15 cellular contexts compared by ENCODE assay signal in the genomic region with DNA sequence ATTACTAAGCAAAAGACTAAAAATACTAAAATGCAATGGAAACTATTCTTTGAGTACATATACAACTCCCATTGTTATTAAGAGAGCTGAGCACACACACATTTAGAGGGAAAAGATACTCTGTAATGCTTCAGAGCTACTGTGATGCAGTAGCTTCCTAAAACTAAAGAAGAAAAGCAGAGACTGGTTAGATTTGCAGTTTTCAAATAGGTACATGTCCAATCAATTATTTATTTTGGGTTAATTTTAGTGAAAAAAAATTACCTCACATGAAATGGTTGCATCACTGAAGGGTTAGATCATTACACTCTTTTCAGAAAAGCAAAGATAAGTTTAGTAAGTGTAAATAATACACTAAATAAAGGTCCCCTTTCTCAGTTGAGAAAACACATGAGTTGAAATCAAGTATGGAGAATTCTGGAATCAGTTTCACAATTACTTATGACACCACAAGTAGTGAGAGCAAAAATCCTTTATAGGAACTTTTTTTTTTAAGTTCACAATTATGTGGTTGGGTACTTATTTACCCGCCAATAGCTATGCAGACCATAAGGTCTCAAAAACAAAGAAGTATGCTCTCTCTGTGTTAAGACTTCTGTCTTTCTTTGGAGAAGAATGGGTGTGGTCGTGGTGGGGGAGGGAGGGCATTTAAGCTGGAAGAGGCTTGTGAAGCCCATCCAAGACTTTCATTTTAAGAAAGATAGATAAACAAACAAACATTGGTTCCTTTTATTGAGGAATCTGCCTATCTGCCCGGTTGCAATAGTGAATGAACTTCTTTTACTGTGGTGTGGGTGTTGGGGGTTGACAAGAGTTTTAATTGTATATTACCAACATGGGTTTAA. TPM values are rescaled to one million over a fixed set of nuclear protein-coding genes. Genes with fewer than 3 reads are reported as not detected.
DNase-seq lines count a peak whose midpoint lies in the region; ATAC-seq and FAIRE-seq lines count a peak whose summit lies in the region.
"Had no signal": no experiment of that assay in that cellular context is flagged by ENCODE, and none has a peak within 500 bp of the region (broad histone marks: within the 10 kb centered on the region; RNA-seq: fewer than 3 reads in every experiment).

No MANE protein-coding gene starts in this region.

- H3K27ac Mint-ChIP-seq in activated naive CD8-positive, alpha-beta T cell treated with anti-CD3 and anti-CD28 coated beads for 36 hours = peak overlapping the region; percentile 87
- H3K27ac Mint-ChIP-seq in naive thymus-derived CD8-positive, alpha-beta T cell = peak overlapping the region; percentile 64 to 96 (median 93)

- ATAC-seq in HG03354 (IDR thresholded peaks at IDR 0.05; ENCODE audit: poor library complexity, severe bottlenecking, unreplicated experiment) = peak; percentile 47
- ATAC-seq in naive thymus-derived CD8-positive, alpha-beta T cell = peak; percentile 20 to 27

- H3K27me3 Mint-ChIP-seq in activated naive CD8-positive, alpha-beta T cell treated with anti-CD3 and anti-CD28 coated beads for 36 hours = no peaks in the 10 kb centered on the region
- no peaks in the 10 kb centered on the region for H3K27me3 Mint-ChIP-seq in naive thymus-derived CD8-positive, alpha-beta T cell

- H3K9me3 Mint-ChIP-seq in activated naive CD8-positive, alpha-beta T cell treated with anti-CD3 and anti-CD28 coated beads for 36 hours = no peaks in the 10 kb centered on the region
- no peaks in the 10 kb centered on the region for H3K9me3 Mint-ChIP-seq in naive thymus-derived CD8-positive, alpha-beta T cell

- peaks cover 54% of the 10 kb centered on the region for H3K4me1 Mint-ChIP-seq in activated naive CD8-positive, alpha-beta T cell treated with anti-CD3 and anti-CD28 coated beads for 36 hours
- peaks cover 23 to 58% (median 43%) of the 10 kb centered on the region in 4 donors for H3K4me1 Mint-ChIP-seq in naive thymus-derived CD8-positive, alpha-beta T cell

- FAIRE-seq in G401.6 (lab: Jason Lieb, UNC) = peak; percentile 52
- FAIRE-seq: endothelial cell of umbilical vein had no signal

- POLR2A ChIA-PET in naive thymus-derived CD8-positive, alpha-beta T cell (lab: Charles Lee) = interaction anchor here (0.6 to 9.8 kb wide), 15 partner anchors 10 to 578 kb away, joined by 3 to 83 read pairs (median 4); a partner anchor contains a TSS

- H3K4me3 Mint-ChIP-seq in activated naive CD8-positive, alpha-beta T cell treated with anti-CD3 and anti-CD28 coated beads for 36 hours = peak overlapping the region; percentile 52
- peak overlapping the region in 9 of 10 donors; percentile 54 to 85 (median 63) for H3K4me3 Mint-ChIP-seq in naive thymus-derived CD8-positive, alpha-beta T cell

- no peak for DNase-seq in activated naive CD8-positive, alpha-beta T cell treated with anti-CD3 and anti-CD28 coated beads for 36 hours
- DNase-seq in naive thymus-derived CD8-positive, alpha-beta T cell = no peak
- DNase-seq in iPS-NIHi7 (ENCODE audit: extremely low spot score) (no peak), NCI-H2029 treated with DMSO at 0.1 percent for 48 hours (lab: John Stamatoyannopoulos, UW) (no peak), COLO668 (lab: John Stamatoyannopoulos, UW; ENCODE audit: unreplicated experiment) (no peak)
- DNase-seq: adrenal gland, cerebellar nuclear complex, EL, NCI-H1048, NCI-H82, Right ventricle myocardium superior, tibial artery had no signal

- H3K36me3 Mint-ChIP-seq in activated naive CD8-positive, alpha-beta T cell treated with anti-CD3 and anti-CD28 coated beads for 36 hours = peaks cover 2% of the 10 kb centered on the region
- peaks cover 0 to 3% (median 0%) of the 10 kb centered on the region in 3 donors for H3K36me3 Mint-ChIP-seq in naive thymus-derived CD8-positive, alpha-beta T cell

RNA-seq across cellular contexts. Expression of a gene that starts 25.3 kb away (rescaled TPM):
- 10 to 100 TPM; 22.7 to 23.3 TPM for total RNA-seq in activated naive CD8-positive, alpha-beta T cell treated with anti-CD3 and anti-CD28 coated beads for 36 hours
- total RNA-seq in naive thymus-derived CD8-positive, alpha-beta T cell = 10 to 100 TPM; 33.0 to 34.5 TPM
- 1 to 10 TPM; 5.5 to 9.2 (median 6.1) TPM for polyA plus RNA-seq in naive thymus-derived CD8-positive, alpha-beta T cell
